ENCODE assay signal across 8 cellular contexts in the genomic region with DNA sequence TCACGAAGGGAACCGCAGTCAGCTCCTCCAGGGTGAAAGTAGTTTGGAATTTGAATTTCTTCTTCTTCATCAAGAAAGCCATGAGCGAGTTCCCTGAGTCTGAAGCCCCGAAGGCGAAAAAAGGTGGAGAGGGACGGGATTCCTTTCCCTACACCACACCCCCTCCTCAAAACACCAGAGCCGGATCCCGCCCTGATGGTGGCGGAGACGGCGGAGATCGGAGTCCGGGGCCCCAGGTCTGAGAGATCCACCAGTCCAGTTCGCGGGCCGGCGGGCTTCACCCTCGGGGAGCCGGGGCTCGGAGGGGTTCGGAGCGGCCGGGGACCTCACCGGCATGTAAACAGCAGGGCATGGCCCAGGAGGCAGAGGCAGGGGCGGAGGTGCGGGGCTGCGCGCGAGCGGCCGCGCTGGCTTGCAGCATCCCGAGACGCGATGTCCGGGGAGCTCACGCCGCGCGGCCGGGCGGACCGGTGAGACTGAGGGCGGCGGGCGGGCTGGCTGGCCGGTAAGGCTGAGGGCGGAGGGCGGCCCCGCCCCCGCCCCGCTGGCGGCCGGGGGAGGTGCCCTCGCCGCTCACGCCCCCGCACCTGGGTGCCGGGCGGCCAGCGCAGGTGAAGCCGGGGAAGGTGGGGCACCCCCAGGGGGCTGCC. TPM values are rescaled to one million over a fixed set of nuclear protein-coding genes. Genes with fewer than 3 reads are reported as not detected.
DNase-seq lines count a peak whose midpoint lies in the region; ATAC-seq and TF ChIP-seq lines count a peak whose summit lies in the region.

No MANE protein-coding gene starts in this region.

- H3K4me3 Mint-ChIP-seq in T-helper 1 cell treated with Interleukin-12 subunit alpha and Interleukin-12 subunit beta and Interleukin-4 antibody, amounts not matched to agents 30 μg/mL and 1 μg/mL, for 36 hours: peak overlapping the region; percentile 90
- peak overlapping the region; percentile 94 for H3K4me3 Mint-ChIP-seq in chondrocyte (ENCODE audit: unreplicated experiment)

- no peak for TF ChIP-seq CTCF in BE2C (IDR thresholded peaks at IDR 0.05; ENCODE audit: low read depth, low read length)
- TF ChIP-seq CTCF in chondrocyte (IDR thresholded peaks at IDR 0.05): no peak
- TF ChIP-seq CTCF in lung (IDR thresholded peaks at IDR 0.05; ENCODE audit: control extremely low read depth, extremely low read depth): no peak
- no peak for TF ChIP-seq CTCF in thyroid gland (IDR thresholded peaks at IDR 0.05)

- ATAC-seq in GM19035 (IDR thresholded peaks at IDR 0.05; ENCODE audit: unreplicated experiment) (peak; percentile 39), HG03159 (IDR thresholded peaks at IDR 0.05; ENCODE audit: unreplicated experiment) (peak; percentile 23), lung (ENCODE audit: insufficient read depth, low FRiP score) (peak; percentile 15)

- peak in 1 of 2 donors; percentile 64 for TF ChIP-seq POLR2A in thyroid gland (IDR thresholded peaks at IDR 0.05)

- peak; percentile 51 for DNase-seq in BE2C
- no peak for DNase-seq in chondrocyte (ENCODE audit: low spot score)
- DNase-seq in lung (ENCODE audit: low spot score): no peak
- DNase-seq in thyroid gland: peak; percentile 76 to 77
- no peak for DNase-seq in SHP77 treated with DMSO at 0.1 percent for 48 hours (lab: John Stamatoyannopoulos, UW)

- H3K4me3 ChIP-seq in BE2C (ENCODE audit: low read depth, low read length): peak overlapping the region; percentile 94
- H3K4me3 ChIP-seq in lung: peak overlapping the region; percentile 85
- H3K4me3 ChIP-seq in thyroid gland (replicated peaks in 1 of 3): peak overlapping the region; percentile 69 to 90 (median 86)

- intact Hi-C loops in thyroid gland (cut with DNase I): no loop called here

- 0% methylated on average over 40 to 62 of the region's 62 CpGs for WGBS in lung, 2 donors
- 0 to 1% methylated on average over 21 to 30 of the region's 62 CpGs for WGBS in thyroid gland, 2 donors

- H3K27me3 ChIP-seq in BE2C (no peaks in the 10 kb centered on the region), lung (ENCODE audit: control insufficient read depth, insufficient read depth) (no peaks in the 10 kb centered on the region), thyroid gland (no peaks in the 10 kb centered on the region)

- no peaks in the 10 kb centered on the region for H3K9me3 ChIP-seq in BE2C
- no peaks in the 10 kb centered on the region for H3K9me3 ChIP-seq in lung (ENCODE audit: control insufficient read depth in 2 of 2, insufficient read depth in 1 of 2, low read length in 1 of 2)
- H3K9me3 ChIP-seq in thyroid gland: no peaks in the 10 kb centered on the region

- H3K4me1 ChIP-seq in BE2C (peaks cover 16% of the 10 kb centered on the region), lung (ENCODE audit: control insufficient read depth in 2 of 2, insufficient read depth in 2 of 2, low read length in 2 of 2) (peaks cover 3 to 14% of the 10 kb centered on the region in 2 donors), thyroid gland (peaks cover 52 to 67% of the 10 kb centered on the region in 2 donors)

- H3K27ac Mint-ChIP-seq in T-helper 1 cell treated with Interleukin-12 subunit alpha and Interleukin-12 subunit beta and Interleukin-4 antibody, amounts not matched to agents 30 μg/mL and 1 μg/mL, for 36 hours: peak overlapping the region; percentile 76
- peak overlapping the region; percentile 87 for H3K27ac Mint-ChIP-seq in chondrocyte (ENCODE audit: unreplicated experiment)

- H3K4me1 Mint-ChIP-seq in T-helper 1 cell treated with Interleukin-12 subunit alpha and Interleukin-12 subunit beta and Interleukin-4 antibody, amounts not matched to agents 30 μg/mL and 1 μg/mL, for 36 hours (ENCODE audit: low read depth): peaks cover 55% of the 10 kb centered on the region
- peaks cover 46% of the 10 kb centered on the region for H3K4me1 Mint-ChIP-seq in chondrocyte (ENCODE audit: low read depth)

- H3K36me3 Mint-ChIP-seq in T-helper 1 cell treated with Interleukin-12 subunit alpha and Interleukin-12 subunit beta and Interleukin-4 antibody, amounts not matched to agents 30 μg/mL and 1 μg/mL, for 36 hours (ENCODE audit: low read depth): peaks cover 26% of the 10 kb centered on the region
- H3K36me3 Mint-ChIP-seq in chondrocyte (ENCODE audit: low read depth): no peaks in the 10 kb centered on the region

- H3K36me3 ChIP-seq in BE2C (no peaks in the 10 kb centered on the region), lung (ENCODE audit: control insufficient read depth in 2 of 2, insufficient read depth in 2 of 2, low read length in 2 of 2) (no peaks in the 10 kb centered on the region), thyroid gland (no peaks in the 10 kb centered on the region)

- H3K27ac ChIP-seq in lung (ENCODE audit: low read depth in 1 of 2, low read length in 1 of 2) (peak overlapping the region; percentile 86 to 92), thyroid gland (peak overlapping the region; percentile 81 to 90 (median 87))

- H3K27me3 Mint-ChIP-seq in T-helper 1 cell treated with Interleukin-12 subunit alpha and Interleukin-12 subunit beta and Interleukin-4 antibody, amounts not matched to agents 30 μg/mL and 1 μg/mL, for 36 hours (ENCODE audit: low read depth): no peaks in the 10 kb centered on the region
- no peaks in the 10 kb centered on the region for H3K27me3 Mint-ChIP-seq in chondrocyte (ENCODE audit: low read depth)

- H3K9me3 Mint-ChIP-seq in T-helper 1 cell treated with Interleukin-12 subunit alpha and Interleukin-12 subunit beta and Interleukin-4 antibody, amounts not matched to agents 30 μg/mL and 1 μg/mL, for 36 hours: no peaks in the 10 kb centered on the region
- H3K9me3 Mint-ChIP-seq in chondrocyte (ENCODE audit: low read depth): no peaks in the 10 kb centered on the region

RNA-seq across cellular contexts. Expression of gene EEIG1, which starts 0.6 kb away (rescaled TPM):
- polyA plus RNA-seq in BE2C (2012; ENCODE audit: insufficient read depth, insufficient read length, low read depth): 30.7 TPM
- 39.4 to 63.0 TPM (median 61.8 TPM) in 3 replicates for total RNA-seq in chondrocyte
- 10 to 100 TPM; 49.6 to 66.5 TPM for total RNA-seq in lung
- 10 to 100 TPM; 13.4 to 15.8 TPM for polyA plus RNA-seq in lung
- total RNA-seq in thyroid gland: 10 to 100 TPM; 18.3 to 34.7 (median 24.9) TPM

RNA-seq across cellular contexts. Expression of gene DPM2, which starts 42.5 kb away (rescaled TPM):
- 137 TPM for polyA plus RNA-seq in BE2C (2012; ENCODE audit: insufficient read depth, insufficient read length, low read depth)
- total RNA-seq in chondrocyte: 26.3 to 28.9 TPM (median 27.8 TPM) in 3 replicates
- 10 to 100 TPM; 20.5 to 51.3 TPM for total RNA-seq in lung
- 10 to 100 TPM; 50.8 to 51.1 TPM for polyA plus RNA-seq in lung
- 10 to 100 TPM; 17.3 to 43.3 (median 35.5) TPM for total RNA-seq in thyroid gland

RNA-seq across cellular contexts. Expression of gene PIP5KL1, which starts 49.6 kb away (rescaled TPM):
- 0.74 TPM for polyA plus RNA-seq in BE2C (2012; ENCODE audit: insufficient read depth, insufficient read length, low read depth)
- total RNA-seq in chondrocyte (1.4 to 4.3 TPM (median 2.7 TPM) in 3 replicates), lung (1 to 10 TPM; 4.9 to 9.0 TPM), thyroid gland (1 to 10 TPM in 3 of 4 donors, not detected in 1; 1.0 to 5.2 (median 1.6) TPM)
- 1 to 10 TPM; 2.0 to 4.9 TPM for polyA plus RNA-seq in lung

Comparison
In these comparisons a context has a peak if more than half of its experiments do, and no peak if none do; other contexts are left out.
1. DNase-seq: peak in BE2C (single experiment) and thyroid gland (2 of 2); none in chondrocyte (single experiment), lung (single experiment) and SHP77 treated with DMSO at 0.1 percent for 48 hours (single experiment).
2. Peak in every context shown above with its lines, with median percentiles within 50 percentile points of each other: H3K4me3 ChIP-seq and ATAC-seq.